ENCODE assay signal across 24 cellular contexts in genomic region chr11:41031571-41032060, GRCh38.
"Had no signal": no experiment of that assay in that cellular context is flagged by ENCODE, and none has a peak within 500 bp of the region (broad histone marks: within the 10 kb centered on the region; RNA-seq: fewer than 3 reads in every experiment).

No MANE protein-coding gene starts in this region.

- H3K27me3 ChIP-seq: gastrocnemius medialis, ovary, sigmoid colon, stomach, tibial artery had no signal

- H3K27me3 Mint-ChIP-seq: dendritic cell treated with granulocyte-macrophage colony-stimulating factor and Interleukin-4, amounts not matched to agents 40 ng/mL and 50 ng/mL, for 4 days; naive thymus-derived CD8-positive, alpha-beta T cell; type B pancreatic cell had no signal

- H3K4me3 Mint-ChIP-seq: dendritic cell treated with granulocyte-macrophage colony-stimulating factor and Interleukin-4, amounts not matched to agents 40 ng/mL and 50 ng/mL, for 4 days; endodermal cell; naive thymus-derived CD8-positive, alpha-beta T cell; stimulated activated effector memory CD8-positive, alpha-beta T cell treated with anti-CD3 and anti-CD28 coated beads, Interleukin-12 subunit alpha, Interleukin-12 subunit beta, amount 100 ng/mL, for 72 hours; type B pancreatic cell had no signal

- H3K36me3 Mint-ChIP-seq: naive thymus-derived CD8-positive, alpha-beta T cell; stimulated activated effector memory CD8-positive, alpha-beta T cell treated with anti-CD3 and anti-CD28 coated beads, Interleukin-12 subunit alpha, Interleukin-12 subunit beta, amount 100 ng/mL, for 72 hours; type B pancreatic cell had no signal

- DNase-seq: effector CD8-positive, alpha-beta T cell; endodermal cell; foreskin fibroblast; gastrocnemius medialis; head of caudate nucleus; left ventricle myocardium superior; lower lobe of right lung; naive thymus-derived CD8-positive, alpha-beta T cell; occipital lobe; ovary; posterior cingulate gyrus; psoas muscle; right cardiac atrium; sigmoid colon; stimulated activated CD4-positive, alpha-beta T cell treated with anti-CD3 and anti-CD28 coated beads, Interleukin-2, amount 100 ng/mL, for 24 hours; stimulated activated CD4-positive, alpha-beta T cell treated with anti-CD3 and anti-CD28 coated beads, Interleukin-4, amount 100 ng/mL, for 24 hours; stimulated activated naive CD4-positive, alpha-beta T cell treated with Interleukin-2 at 50 U/mL for 16 hours; stomach; tibial artery had no signal

- ATAC-seq: esophagus mucosa; gastrocnemius medialis; left ventricle myocardium superior; lower lobe of right lung; naive thymus-derived CD8-positive, alpha-beta T cell; psoas muscle; right cardiac atrium; stimulated activated effector memory CD8-positive, alpha-beta T cell treated with anti-CD3 and anti-CD28 coated beads, Interleukin-12 subunit alpha, Interleukin-12 subunit beta, amount 100 ng/mL, for 72 hours had no signal

- H3K9me3 Mint-ChIP-seq: dendritic cell treated with granulocyte-macrophage colony-stimulating factor and Interleukin-4, amounts not matched to agents 40 ng/mL and 50 ng/mL, for 4 days; endodermal cell; type B pancreatic cell had no signal

- H3K27ac Mint-ChIP-seq: dendritic cell treated with granulocyte-macrophage colony-stimulating factor and Interleukin-4, amounts not matched to agents 40 ng/mL and 50 ng/mL, for 4 days; endodermal cell; naive thymus-derived CD8-positive, alpha-beta T cell; stimulated activated effector memory CD8-positive, alpha-beta T cell treated with anti-CD3 and anti-CD28 coated beads, Interleukin-12 subunit alpha, Interleukin-12 subunit beta, amount 100 ng/mL, for 72 hours; type B pancreatic cell had no signal

- H3K27ac ChIP-seq: epithelial cell of prostate, gastrocnemius medialis, lower lobe of right lung, ovary, psoas muscle, sigmoid colon, stomach, tibial artery had no signal

- H3K4me1 ChIP-seq: gastrocnemius medialis, lower lobe of right lung, psoas muscle, sigmoid colon, stomach, tibial artery had no signal

- H3K4me1 Mint-ChIP-seq: endodermal cell; naive thymus-derived CD8-positive, alpha-beta T cell; stimulated activated effector memory CD8-positive, alpha-beta T cell treated with anti-CD3 and anti-CD28 coated beads, Interleukin-12 subunit alpha, Interleukin-12 subunit beta, amount 100 ng/mL, for 72 hours had no signal

- H3K9me3 ChIP-seq: gastrocnemius medialis, lower lobe of right lung, ovary, psoas muscle, sigmoid colon, stomach, tibial artery had no signal
